In genomic region chr17:9663511-9663910, GRCh38 we compare ENCODE assay signal across 3 cellular contexts. TPM values are rescaled to one million over a fixed set of nuclear protein-coding genes. Genes with fewer than 3 reads are reported as not detected.
"Had no signal": no experiment of that assay in that cellular context is flagged by ENCODE, and none has a peak within 500 bp of the region (broad histone marks: within the 10 kb centered on the region; RNA-seq: fewer than 3 reads in every experiment).

No MANE protein-coding gene starts in this region.

RNA-seq across cellular contexts. Expression of gene USP43, which starts 18.2 kb away (rescaled TPM):
- total RNA-seq: lung microvascular endothelial cell, mesenteric fat pad, myocyte had no signal
